31 cellular contexts compared by ENCODE assay signal in the genomic region with DNA sequence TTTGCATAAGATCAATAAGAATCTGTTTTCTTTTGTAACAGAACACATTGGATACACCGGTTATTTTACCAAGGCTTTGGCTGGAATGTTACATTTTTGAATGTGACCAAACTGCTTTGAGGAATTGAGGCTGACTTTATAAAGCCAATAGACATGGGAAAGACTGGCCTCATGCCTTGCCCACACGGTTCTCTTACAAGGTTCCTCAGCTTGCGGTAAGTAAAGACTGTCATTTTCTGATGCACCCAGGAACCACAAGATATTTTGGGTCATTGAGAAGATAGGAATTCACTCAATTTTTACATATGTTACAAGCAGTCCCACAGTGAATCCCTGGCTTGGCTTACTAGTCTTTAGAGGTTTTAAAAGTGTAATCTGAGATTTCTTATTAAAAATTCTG. TPM values are rescaled to one million over a fixed set of nuclear protein-coding genes. Genes with fewer than 3 reads are reported as not detected.
DNase-seq lines count a peak whose midpoint lies in the region; ATAC-seq, FAIRE-seq and TF ChIP-seq lines count a peak whose summit lies in the region.
"Had no signal": no experiment of that assay in that cellular context is flagged by ENCODE, and none has a peak within 500 bp of the region (broad histone marks: within the 10 kb centered on the region; RNA-seq: fewer than 3 reads in every experiment).

No MANE protein-coding gene starts in this region.

- H3K9me3 ChIP-seq in HUES6 (ENCODE audit: control insufficient read depth, insufficient read depth, low read depth, low read length): no peaks in the 10 kb centered on the region
- H3K9me3 ChIP-seq in breast epithelium: no peaks in the 10 kb centered on the region
- no peaks in the 10 kb centered on the region for H3K9me3 ChIP-seq in mesenchymal stem cell (ENCODE audit: control insufficient read depth, low read length)
- H3K9me3 ChIP-seq: ascending aorta, spleen, transverse colon had no signal

- peaks cover 31% of the 10 kb centered on the region; the same call in 1 of the 2 replicates for H3K36me3 ChIP-seq in HUES6 (ENCODE audit: control insufficient read depth, insufficient read depth, low read length)
- H3K36me3 ChIP-seq in breast epithelium: no peaks in the 10 kb centered on the region
- no peaks in the 10 kb centered on the region for H3K36me3 ChIP-seq in mesenchymal stem cell (ENCODE audit: control insufficient read depth in 1 of 2, insufficient read depth in 2 of 2, low read depth in 1 of 2, low read length in 2 of 2)
- H3K36me3 ChIP-seq: ascending aorta, spleen, transverse colon had no signal

- H3K9me3 Mint-ChIP-seq in activated T-helper 17 cell treated with anti-CD3 and anti-CD28 coated beads, Interleukin-2, amount 50 U/mL, for 72 hours: no peaks in the 10 kb centered on the region
- H3K9me3 Mint-ChIP-seq: activated CD8-positive, alpha-beta T cell treated with anti-CD3 and anti-CD28 coated beads for 36 hours; dendritic cell treated with granulocyte-macrophage colony-stimulating factor and Interleukin-4, amounts not matched to agents 40 ng/mL and 50 ng/mL, for 4 days; natural killer cell treated with Interleukin-12 subunit alpha and Interleukin-12 subunit beta and Interleukin-15 and Interleukin-18, amount 100 ng/mL, for 72 hours; T-helper 1 cell treated with Interleukin-12 subunit alpha and Interleukin-12 subunit beta and Interleukin-4 antibody, amounts not matched to agents 30 μg/mL and 1 μg/mL, for 36 hours had no signal

- peaks cover 35% of the 10 kb centered on the region for H3K27me3 Mint-ChIP-seq in activated T-helper 17 cell treated with anti-CD3 and anti-CD28 coated beads, Interleukin-2, amount 50 U/mL, for 72 hours
- H3K27me3 Mint-ChIP-seq: dendritic cell treated with granulocyte-macrophage colony-stimulating factor and Interleukin-4, amounts not matched to agents 40 ng/mL and 50 ng/mL, for 4 days had no signal

- H2BK15ac ChIP-seq in mesenchymal stem cell (ENCODE audit: low read depth, poor library complexity, severe bottlenecking): no peak overlapping the region

- H3K27ac ChIP-seq in HUES6 (ENCODE audit: low read depth, low read length) (peak overlapping the region; percentile 88), breast epithelium (peak overlapping the region; percentile 14 to 75), mesenchymal stem cell (ENCODE audit: low read length, poor library complexity, severe bottlenecking) (peak overlapping the region; percentile 30)
- H3K27ac ChIP-seq: HL-60, parathyroid adenoma, RWPE1, SK-N-MC, spleen, transverse colon had no signal

- no peak overlapping the region for H3K4me3 Mint-ChIP-seq in activated T-helper 17 cell treated with anti-CD3 and anti-CD28 coated beads, Interleukin-2, amount 50 U/mL, for 72 hours
- H3K4me3 Mint-ChIP-seq: activated CD8-positive, alpha-beta T cell treated with anti-CD3 and anti-CD28 coated beads for 36 hours; activated naive CD8-positive, alpha-beta T cell; dendritic cell treated with granulocyte-macrophage colony-stimulating factor and Interleukin-4, amounts not matched to agents 40 ng/mL and 50 ng/mL, for 4 days; natural killer cell treated with Interleukin-12 subunit alpha and Interleukin-12 subunit beta and Interleukin-15 and Interleukin-18, amount 100 ng/mL, for 72 hours; T-helper 1 cell treated with Interleukin-12 subunit alpha and Interleukin-12 subunit beta and Interleukin-4 antibody, amounts not matched to agents 30 μg/mL and 1 μg/mL, for 36 hours had no signal

- H3K18ac ChIP-seq in mesenchymal stem cell (ENCODE audit: low read depth in 1 of 2, low read length in 2 of 2): no peak overlapping the region

- H3K23ac ChIP-seq in mesenchymal stem cell (ENCODE audit: low read length in 2 of 2): no peak overlapping the region

- intact Hi-C loops in breast epithelium (cut with DNase I; ENCODE audit: low total_unique reads): no loop called here

- H3K4me3 ChIP-seq in HUES6 (ENCODE audit: low read depth, low read length): peak overlapping the region; percentile 51
- peak overlapping the region in 1 of 3 donors; percentile 36 for H3K4me3 ChIP-seq in breast epithelium
- H3K4me3 ChIP-seq in mesenchymal stem cell (ENCODE audit: insufficient read depth in 1 of 2, low read depth in 1 of 2, low read length in 2 of 2): no peak overlapping the region
- H3K4me3 ChIP-seq: SK-N-MC, spleen, transverse colon had no signal

- no peak overlapping the region for H3K4ac ChIP-seq in mesenchymal stem cell (ENCODE audit: low read depth in 1 of 2, low read length in 2 of 2)

- H2BK5ac ChIP-seq in mesenchymal stem cell (ENCODE audit: low read depth, low read length, poor library complexity, severe bottlenecking): no peak overlapping the region

- no peak overlapping the region for H4K91ac ChIP-seq in mesenchymal stem cell (ENCODE audit: low read length)

- no peak for FAIRE-seq in GM12891 (lab: Jason Lieb, UNC)
- FAIRE-seq: TTC549 had no signal

- no peak overlapping the region for H2AFZ ChIP-seq in mesenchymal stem cell (ENCODE audit: low read depth, low read length)
- H2AFZ ChIP-seq: parathyroid adenoma had no signal

- H3K79me1 ChIP-seq in mesenchymal stem cell (replicated peaks; ENCODE audit: low read length, poor library complexity, severe bottlenecking): no peaks in the 10 kb centered on the region

- TF ChIP-seq CTCF in breast epithelium (IDR thresholded peaks at IDR 0.05): no peak

- H3K27me3 ChIP-seq in HUES6 (ENCODE audit: control insufficient read depth, insufficient read depth, low read length) (no peaks in the 10 kb centered on the region), breast epithelium (no peaks in the 10 kb centered on the region), mesenchymal stem cell (ENCODE audit: control insufficient read depth in 1 of 2, insufficient read depth in 1 of 2, low read length in 2 of 2) (peaks cover 0 to 12% of the 10 kb centered on the region in 2 experiments)
- H3K27me3 ChIP-seq: ascending aorta, transverse colon had no signal

- H2BK120ac ChIP-seq in mesenchymal stem cell (ENCODE audit: low read depth, low read length): no peak overlapping the region

- 88% methylated on average over 3 of the region's 3 CpGs for WGBS in mesenchymal stem cell

- no peak overlapping the region for H3K14ac ChIP-seq in mesenchymal stem cell (ENCODE audit: low read length in 2 of 2)

- H4K8ac ChIP-seq in mesenchymal stem cell (ENCODE audit: low read length): no peak overlapping the region

- TF ChIP-seq POLR2A in breast epithelium (IDR thresholded peaks at IDR 0.05): no peak
- no peak for TF ChIP-seq POLR2A in GM12891 (IDR thresholded peaks at IDR 0.05; ENCODE audit: low read depth, low read length)

- H3K4me1 ChIP-seq in HUES6 (ENCODE audit: control insufficient read depth, insufficient read depth, low read length) (peaks cover 73% of the 10 kb centered on the region), breast epithelium (no peaks in the 10 kb centered on the region), mesenchymal stem cell (ENCODE audit: control insufficient read depth, insufficient read depth, low read depth, low read length) (peaks cover 8% of the 10 kb centered on the region)
- H3K4me1 ChIP-seq: parathyroid adenoma, spleen had no signal

- H3K9ac ChIP-seq in HUES6 (ENCODE audit: low read length) (peak overlapping the region; percentile 92), mesenchymal stem cell (ENCODE audit: low read length) (no peak overlapping the region)
- H3K9ac ChIP-seq: parathyroid adenoma had no signal

- no peak overlapping the region for H3K27ac Mint-ChIP-seq in activated T-helper 17 cell treated with anti-CD3 and anti-CD28 coated beads, Interleukin-2, amount 50 U/mL, for 72 hours
- H3K27ac Mint-ChIP-seq: activated CD8-positive, alpha-beta T cell treated with anti-CD3 and anti-CD28 coated beads for 36 hours; activated naive CD8-positive, alpha-beta T cell; dendritic cell treated with granulocyte-macrophage colony-stimulating factor and Interleukin-4, amounts not matched to agents 40 ng/mL and 50 ng/mL, for 4 days; natural killer cell treated with Interleukin-12 subunit alpha and Interleukin-12 subunit beta and Interleukin-15 and Interleukin-18, amount 100 ng/mL, for 72 hours; T-helper 1 cell treated with Interleukin-12 subunit alpha and Interleukin-12 subunit beta and Interleukin-4 antibody, amounts not matched to agents 30 μg/mL and 1 μg/mL, for 36 hours had no signal

- no peak overlapping the region for H2BK12ac ChIP-seq in mesenchymal stem cell (ENCODE audit: low read length in 2 of 2)

- no peak for ATAC-seq in activated T-helper 17 cell treated with anti-CD3 and anti-CD28 coated beads, Interleukin-2, amount 50 U/mL, for 72 hours (replicated peaks)
- ATAC-seq: activated CD4-positive, CD25-positive, alpha-beta regulatory T cell treated with anti-CD3 and anti-CD28 coated beads, Interleukin-2, amount 50 U/mL, for 24 hours; activated CD8-positive, alpha-beta T cell treated with anti-CD3 and anti-CD28 coated beads for 36 hours; left ventricle myocardium superior; natural killer cell treated with Interleukin-12 subunit alpha and Interleukin-12 subunit beta and Interleukin-15 and Interleukin-18, amount 100 ng/mL, for 72 hours had no signal

- H3K4me2 ChIP-seq in mesenchymal stem cell (ENCODE audit: low read length, poor library complexity, severe bottlenecking): no peak overlapping the region

- DNase-seq in breast epithelium (ENCODE audit: low spot score in 2 of 2) (no peak), mesenchymal stem cell (no peak), 8988T (no peak), GM12891 (ENCODE audit: insufficient read length, low spot score) (no peak)
- DNase-seq in activated CD4-positive, alpha-beta T cell treated with anti-CD3 and anti-CD28 coated beads for 1 hour: no peak
- DNase-seq: activated CD8-positive, alpha-beta T cell treated with anti-CD3 and anti-CD28 coated beads for 36 hours; Calu3; central memory CD4-positive, alpha-beta T cell; DMS79 treated with DMSO at 0.1 percent for 48 hours; islet precursor cell; left ventricle myocardium superior; NCI-H1417; NCI-H446; NCI-H82; spleen; transverse colon had no signal

- no peaks in the 10 kb centered on the region for H3K36me3 Mint-ChIP-seq in activated T-helper 17 cell treated with anti-CD3 and anti-CD28 coated beads, Interleukin-2, amount 50 U/mL, for 72 hours (ENCODE audit: low read depth)
- H3K36me3 Mint-ChIP-seq: activated naive CD8-positive, alpha-beta T cell; natural killer cell treated with Interleukin-12 subunit alpha and Interleukin-12 subunit beta and Interleukin-15 and Interleukin-18, amount 100 ng/mL, for 72 hours had no signal

- H2AK5ac ChIP-seq in mesenchymal stem cell (ENCODE audit: low read length, severe bottlenecking): no peak overlapping the region

- no peaks in the 10 kb centered on the region for H3K4me1 Mint-ChIP-seq in activated T-helper 17 cell treated with anti-CD3 and anti-CD28 coated beads, Interleukin-2, amount 50 U/mL, for 72 hours

RNA-seq across cellular contexts. Expression of a gene that starts 23.9 kb away (rescaled TPM):
- total RNA-seq in breast epithelium: not detected
- not detected for polyA plus RNA-seq in mesenchymal stem cell (2013, experiment 1 of 2)
- polyA plus RNA-seq in mesenchymal stem cell (2013, experiment 2 of 2): not detected
- not detected for polyA plus RNA-seq in GM12891 (2012; ENCODE audit: low read depth, missing spikeins)
- not detected for total RNA-seq in activated T-helper 17 cell treated with anti-CD3 and anti-CD28 coated beads, Interleukin-2, amount 50 U/mL, for 72 hours
- total RNA-seq: activated CD8-positive, alpha-beta T cell treated with anti-CD3 and anti-CD28 coated beads for 36 hours; ascending aorta; Calu3; glomerular endothelial cell; left ventricle myocardium superior; mononuclear cell; natural killer cell treated with Interleukin-12 subunit alpha and Interleukin-12 subunit beta and Interleukin-15 and Interleukin-18, amount 100 ng/mL, for 72 hours; spleen; transverse colon had no signal
- polyA plus RNA-seq: spleen had no signal

RNA-seq across cellular contexts. Expression of a gene that starts 34.4 kb away (rescaled TPM):
- not detected for total RNA-seq in breast epithelium
- polyA plus RNA-seq in mesenchymal stem cell (2013, experiment 1 of 2): not detected
- not detected for polyA plus RNA-seq in mesenchymal stem cell (2013, experiment 2 of 2)
- polyA plus RNA-seq in GM12891 (2012; ENCODE audit: low read depth, missing spikeins): not detected
- total RNA-seq in activated T-helper 17 cell treated with anti-CD3 and anti-CD28 coated beads, Interleukin-2, amount 50 U/mL, for 72 hours: not detected
- total RNA-seq: activated CD8-positive, alpha-beta T cell treated with anti-CD3 and anti-CD28 coated beads for 36 hours; ascending aorta; Calu3; glomerular endothelial cell; left ventricle myocardium superior; mononuclear cell; natural killer cell treated with Interleukin-12 subunit alpha and Interleukin-12 subunit beta and Interleukin-15 and Interleukin-18, amount 100 ng/mL, for 72 hours; spleen; transverse colon had no signal
- polyA plus RNA-seq: spleen had no signal

RNA-seq across cellular contexts. Expression of a gene that starts 58.1 kb away (rescaled TPM):
- total RNA-seq in breast epithelium: not detected
- polyA plus RNA-seq in mesenchymal stem cell (2013, experiment 1 of 2): not detected
- not detected for polyA plus RNA-seq in mesenchymal stem cell (2013, experiment 2 of 2)
- not detected for polyA plus RNA-seq in GM12891 (2012; ENCODE audit: low read depth, missing spikeins)
- not detected for total RNA-seq in activated T-helper 17 cell treated with anti-CD3 and anti-CD28 coated beads, Interleukin-2, amount 50 U/mL, for 72 hours
- total RNA-seq: activated CD8-positive, alpha-beta T cell treated with anti-CD3 and anti-CD28 coated beads for 36 hours; ascending aorta; Calu3; left ventricle myocardium superior; mononuclear cell; natural killer cell treated with Interleukin-12 subunit alpha and Interleukin-12 subunit beta and Interleukin-15 and Interleukin-18, amount 100 ng/mL, for 72 hours; spleen; transverse colon had no signal
- polyA plus RNA-seq: spleen had no signal

Comparison
In these comparisons a context has a peak if more than half of its experiments do, and no peak if none do; other contexts are left out.
1. H3K27ac ChIP-seq: peak in every context shown above with its lines; median percentile 88 in HUES6; 44 in breast epithelium; 30 in mesenchymal stem cell.